14 cellular contexts compared by ENCODE assay signal in the genomic region with DNA sequence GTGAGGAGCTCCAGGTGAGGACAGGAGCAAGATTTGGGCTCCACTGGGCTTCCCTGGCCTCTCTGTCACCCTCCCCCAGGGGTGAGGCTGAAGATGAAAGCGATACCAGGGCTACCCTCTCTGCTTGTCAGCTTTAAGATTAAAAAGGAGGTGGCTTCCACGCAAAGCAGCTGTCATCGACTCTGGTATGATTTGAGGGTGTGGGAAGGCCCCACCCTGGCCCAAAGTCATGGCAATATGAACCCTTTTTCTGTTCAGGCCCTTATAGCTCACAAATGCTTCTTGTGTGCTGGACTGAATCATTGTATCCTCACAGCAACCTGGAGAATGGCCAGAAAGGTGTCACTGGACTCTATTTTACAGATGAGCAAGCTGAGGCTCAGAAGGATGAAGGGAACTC. TPM values are rescaled to one million over a fixed set of nuclear protein-coding genes. Genes with fewer than 3 reads are reported as not detected.
DNase-seq lines count a peak whose midpoint lies in the region; ATAC-seq, FAIRE-seq and TF ChIP-seq lines count a peak whose summit lies in the region.
"Had no signal": no experiment of that assay in that cellular context is flagged by ENCODE, and none has a peak within 500 bp of the region (broad histone marks: within the 10 kb centered on the region; RNA-seq: fewer than 3 reads in every experiment).

No MANE protein-coding gene starts in this region.

- no peak overlapping the region for H3K4me2 ChIP-seq in PC-3 (ENCODE audit: low read length)
- no peak overlapping the region for H3K4me2 ChIP-seq in H1 (ENCODE audit: insufficient read depth in 1 of 2, low read depth in 2 of 2, low read length in 2 of 2)

- TF ChIP-seq EP300 in H1 (IDR thresholded peaks at IDR 0.05; ENCODE audit: borderline replicate concordance in 1 of 2, low read depth in 2 of 2, low read length in 2 of 2) = no peak

- H2BK12ac ChIP-seq in H1 (ENCODE audit: low read depth, low read length) = peak overlapping the region; percentile 56

- peak overlapping the region; percentile 41 for H3K27ac Mint-ChIP-seq in activated naive CD4-positive, alpha-beta T cell treated with anti-CD3 and anti-CD28 coated beads for 36 hours
- peak overlapping the region; percentile 86 for H3K27ac Mint-ChIP-seq in stimulated activated memory B cell treated with anti-CD40 and anti-IgM and Interleukin-4, amounts not matched to agents 10 μg/mL and 1 μg/mL and 100 μg/mL, for 72 hours

- H2BK5ac ChIP-seq in H1 (ENCODE audit: low read depth, low read length) = no peak overlapping the region

- POLR2A ChIA-PET in PC-3 (lab: Charles Lee; ENCODE audit: unreplicated experiment) = no interaction called here
- POLR2A ChIA-PET in H1 (lab: Charles Lee; ENCODE audit: partially characterized antibody) = interaction anchor here (0.8 to 2.5 kb wide), 5 partner anchors 13 to 41 kb away, joined by 3 to 14 read pairs (median 3); a partner anchor contains a TSS

- peaks cover 3% of the 10 kb centered on the region for H3K9me3 Mint-ChIP-seq in activated naive CD4-positive, alpha-beta T cell treated with anti-CD3 and anti-CD28 coated beads for 36 hours
- no peaks in the 10 kb centered on the region for H3K9me3 Mint-ChIP-seq in stimulated activated memory B cell treated with anti-CD40 and anti-IgM and Interleukin-4, amounts not matched to agents 10 μg/mL and 1 μg/mL and 100 μg/mL, for 72 hours

- H3K79me1 ChIP-seq in H1 (ENCODE audit: low read depth, low read length) = no peaks in the 10 kb centered on the region

- no peak overlapping the region for H2BK20ac ChIP-seq in H1 (ENCODE audit: low read length)

- H3K14ac ChIP-seq in H1 (ENCODE audit: insufficient read length) = no peak overlapping the region

- no peaks in the 10 kb centered on the region for H3K9me3 ChIP-seq in PC-3 (ENCODE audit: low read length)
- no peaks in the 10 kb centered on the region for H3K9me3 ChIP-seq in H1 (ENCODE audit: insufficient read depth in 2 of 2, low read depth in 1 of 2, low read length in 1 of 2)
- H3K9me3 ChIP-seq in BE2C = no peaks in the 10 kb centered on the region

- no peaks in the 10 kb centered on the region for H3K9me2 ChIP-seq in PC-3 (replicated peaks; ENCODE audit: low read length)

- no peaks in the 10 kb centered on the region for H3K27me3 ChIP-seq in PC-3 (ENCODE audit: low read length)
- H3K27me3 ChIP-seq in H1 (replicated peaks in 1 of 4; ENCODE audit: control insufficient read depth in 3 of 4, extremely low read depth in 1 of 4, insufficient read depth in 3 of 4, low read length in 3 of 4) = no peaks in the 10 kb centered on the region
- H3K27me3 ChIP-seq in BE2C = no peaks in the 10 kb centered on the region

- H3K56ac ChIP-seq in H1 (replicated peaks; ENCODE audit: insufficient read length, low read depth, low read length) = no peak overlapping the region

- H3K18ac ChIP-seq in H1 (ENCODE audit: extremely low read depth, low read length) = 0 out of 2 replicates have a peak overlapping the region, but pooled peaks have one; percentile 7

- peaks cover 5% of the 10 kb centered on the region for H3K36me3 Mint-ChIP-seq in activated naive CD4-positive, alpha-beta T cell treated with anti-CD3 and anti-CD28 coated beads for 36 hours (ENCODE audit: low read depth)
- H3K36me3 Mint-ChIP-seq in stimulated activated memory B cell treated with anti-CD40 and anti-IgM and Interleukin-4, amounts not matched to agents 10 μg/mL and 1 μg/mL and 100 μg/mL, for 72 hours = no peaks in the 10 kb centered on the region

- H2AK5ac ChIP-seq in H1 (ENCODE audit: low read depth, low read length) = peak overlapping the region; percentile 77; the same call in 1 of the 2 replicates

- no peaks in the 10 kb centered on the region for H3K27me3 Mint-ChIP-seq in activated naive CD4-positive, alpha-beta T cell treated with anti-CD3 and anti-CD28 coated beads for 36 hours (ENCODE audit: low read depth)
- no peaks in the 10 kb centered on the region for H3K27me3 Mint-ChIP-seq in stimulated activated memory B cell treated with anti-CD40 and anti-IgM and Interleukin-4, amounts not matched to agents 10 μg/mL and 1 μg/mL and 100 μg/mL, for 72 hours

- ATAC-seq in PC-3 (no peak), GM21737 (IDR thresholded peaks at IDR 0.05; ENCODE audit: unreplicated experiment) (no peak)
- peak; percentile 53 for ATAC-seq in stimulated activated memory B cell treated with anti-CD40 and anti-IgM and Interleukin-4, amounts not matched to agents 10 μg/mL and 1 μg/mL and 100 μg/mL, for 72 hours

- no peak overlapping the region for H3K9ac ChIP-seq in PC-3 (ENCODE audit: low read length)
- no peak overlapping the region for H3K9ac ChIP-seq in H1 (replicated peaks in 1 of 4; ENCODE audit: extremely low read depth in 1 of 4, low read depth in 3 of 4, low read length in 3 of 4)
- H3K9ac ChIP-seq: parathyroid adenoma had no signal

- no peak for TF ChIP-seq POLR2A in H1 (IDR thresholded peaks at IDR 0.05; ENCODE audit: control extremely low read depth in 1 of 2, low read depth in 2 of 2, low read length in 2 of 2)

- no peak overlapping the region for H3K4me3 ChIP-seq in PC-3 (ENCODE audit: low read length)
- no peak overlapping the region for H3K4me3 ChIP-seq in H1 (ENCODE audit: extremely low read depth in 1 of 4, insufficient read depth in 2 of 4, low read depth in 3 of 4, low read length in 4 of 4)
- no peak overlapping the region for H3K4me3 ChIP-seq in BE2C (ENCODE audit: low read depth, low read length)
- H3K4me3 ChIP-seq: coronary artery had no signal

- no peak for FAIRE-seq in H1 (lab: Jason Lieb, UNC)
- FAIRE-seq: urothelium cell line had no signal

- no peak for TF ChIP-seq RAD21 in H1 (IDR thresholded peaks at IDR 0.05 in 1 of 2, conservative IDR thresholded peaks at IDR 0.05 in 1 of 2; ENCODE audit: low read depth in 2 of 2, low read length in 2 of 2)

- no peak overlapping the region for H3K4me3 Mint-ChIP-seq in activated naive CD4-positive, alpha-beta T cell treated with anti-CD3 and anti-CD28 coated beads for 36 hours
- no peak overlapping the region for H3K4me3 Mint-ChIP-seq in stimulated activated memory B cell treated with anti-CD40 and anti-IgM and Interleukin-4, amounts not matched to agents 10 μg/mL and 1 μg/mL and 100 μg/mL, for 72 hours

- no peaks in the 10 kb centered on the region for H3F3A ChIP-seq in PC-3 (ENCODE audit: low read length, unreplicated experiment)

- H2BK15ac ChIP-seq in H1 (ENCODE audit: low read length) = peak overlapping the region; percentile 98

- no peak overlapping the region for H4K8ac ChIP-seq in H1 (ENCODE audit: extremely low read depth, insufficient read depth, low read length)

- no peak overlapping the region for H2BK120ac ChIP-seq in H1 (replicated peaks; ENCODE audit: low read depth, low read length)

- H3K79me2 ChIP-seq in PC-3 (ENCODE audit: low read length) (no peaks in the 10 kb centered on the region), H1 (ENCODE audit: control insufficient read depth in 1 of 2, insufficient read depth in 2 of 2, low read length in 2 of 2) (no peaks in the 10 kb centered on the region)
- H3K79me2 ChIP-seq: parathyroid adenoma had no signal

- no peak overlapping the region for H3K4ac ChIP-seq in H1 (replicated peaks; ENCODE audit: insufficient read length, low read depth, low read length)

- CTCF ChIA-PET in activated naive CD4-positive, alpha-beta T cell treated with anti-CD3 and anti-CD28 coated beads for 36 hours (lab: Charles Lee) = interaction anchor here (1.2 to 25.4 kb wide), 4 partner anchors 9 to 57 kb away, joined by 3 to 948 read pairs (median 4); a partner anchor contains a TSS
- CTCF ChIA-PET in PC-3 (lab: Charles Lee) (interaction anchor here (1.0 kb wide), 1 partner anchor 46 kb away, joined by 3 read pairs; no protein-coding TSS in a partner anchor), H1 (lab: Charles Lee; ENCODE audit: partially characterized antibody) (interaction anchor here (0.7 to 42.6 kb wide), 5 partner anchors 8 to 1265 kb away, joined by 3 to 2424 read pairs (median 4); a partner anchor contains a TSS)

- no peak overlapping the region for H3K27ac ChIP-seq in PC-3 (ENCODE audit: low read length)
- H3K27ac ChIP-seq in H1 (ENCODE audit: low read depth, low read length) = no peak overlapping the region
- H3K27ac ChIP-seq: coronary artery, parathyroid adenoma had no signal

- no peak overlapping the region for H2AFZ ChIP-seq in PC-3 (ENCODE audit: low read length)
- no peak overlapping the region for H2AFZ ChIP-seq in H1 (ENCODE audit: low read length)
- H2AFZ ChIP-seq: parathyroid adenoma had no signal

- no TSS peak for BruUV-seq in PC-3 (replicated peaks; lab: Mats Ljungman, UMichigan)

- 96% methylated on average over 3 of the region's 3 CpGs; no CpG with 5 or more reads in 1 of the 2 experiments for WGBS in H1 (ENCODE audit: extremely low coverage in 1 of 2, insufficient coverage in 1 of 2, insufficient read length in 1 of 2, insufficient replicate concordance in 2 of 2, low coverage in 1 of 2, low lambda C conversion rate in 2 of 2, missing lambda C conversion rate in 1 of 2), 2 experiments

- TF ChIP-seq CTCF in PC-3 (conservative IDR thresholded peaks at IDR 0.05; ENCODE audit: low read depth, low read length) (no peak), H1 (IDR thresholded peaks at IDR 0.05; ENCODE audit: control extremely low read depth in 1 of 3, insufficient read depth in 1 of 3, low read depth in 1 of 3, low read length in 3 of 3) (no peak), BE2C (IDR thresholded peaks at IDR 0.05; ENCODE audit: low read depth, low read length) (no peak)

- no peak overlapping the region for H4K91ac ChIP-seq in H1 (replicated peaks; ENCODE audit: insufficient read length, low read length)

- H3K23ac ChIP-seq in H1 (ENCODE audit: insufficient read length) = no peak overlapping the region

- H3K36me3 ChIP-seq in PC-3 (ENCODE audit: low read depth, low read length) (no peaks in the 10 kb centered on the region), H1 (ENCODE audit: control insufficient read depth in 2 of 4, insufficient read depth in 4 of 4, low read length in 3 of 4) (no peaks in the 10 kb centered on the region), BE2C (no peaks in the 10 kb centered on the region)

- intact Hi-C loops in activated naive CD4-positive, alpha-beta T cell treated with anti-CD3 and anti-CD28 coated beads for 36 hours (cut with micrococcal nuclease) = loop anchor here (10.0 kb wide), 1 partner anchor 495 kb away; a partner anchor contains a TSS
- intact Hi-C loops in PC-3 (cut with micrococcal nuclease) = no loop called here

- H3K4me1 Mint-ChIP-seq in activated naive CD4-positive, alpha-beta T cell treated with anti-CD3 and anti-CD28 coated beads for 36 hours (ENCODE audit: low read depth) = peaks cover 72% of the 10 kb centered on the region
- H3K4me1 Mint-ChIP-seq in stimulated activated memory B cell treated with anti-CD40 and anti-IgM and Interleukin-4, amounts not matched to agents 10 μg/mL and 1 μg/mL and 100 μg/mL, for 72 hours = peaks cover 85% of the 10 kb centered on the region

- peak; percentile 69 for DNase-seq in activated naive CD4-positive, alpha-beta T cell treated with anti-CD3 and anti-CD28 coated beads for 36 hours
- DNase-seq in activated naive CD4-positive, alpha-beta T cell treated with Interleukin-2 at 50 U/mL for 16 hours = no peak
- DNase-seq in PC-3 (peak; percentile 43), H1 (ENCODE audit: low read depth in 1 of 2, low spot score in 2 of 2) (no peak), BE2C (no peak), NCI-H2196 treated with DMSO at 0.1 percent for 48 hours (lab: John Stamatoyannopoulos, UW; ENCODE audit: unreplicated experiment) (no peak)
- DNase-seq: activated CD4-positive, alpha-beta T cell treated with anti-CD3 and anti-CD28 coated beads, Interleukin-2, amount 50 U/mL, for 48 hours; DMS153; GOT3 had no signal

- peaks cover 16% of the 10 kb centered on the region for H3K4me1 ChIP-seq in PC-3 (ENCODE audit: insufficient read depth, low read length)
- H3K4me1 ChIP-seq in H1 (replicated peaks in 1 of 4; ENCODE audit: control insufficient read depth in 3 of 4, insufficient read depth in 4 of 4, low read length in 3 of 4) = peaks cover 0 to 18% (median 12%) of the 10 kb centered on the region in 4 experiments; a peak in 5 of 7 replicates
- H3K4me1 ChIP-seq in BE2C = peaks cover 7% of the 10 kb centered on the region
- H3K4me1 ChIP-seq: parathyroid adenoma had no signal

- H4K20me1 ChIP-seq in PC-3 (ENCODE audit: low read length) (no peaks in the 10 kb centered on the region), H1 (replicated peaks in 1 of 2; ENCODE audit: control insufficient read depth in 1 of 2, insufficient read depth in 2 of 2, low read length in 2 of 2) (no peaks in the 10 kb centered on the region)

- no peaks in the 10 kb centered on the region for H3K23me2 ChIP-seq in H1 (ENCODE audit: low read depth, low read length)

- H4K5ac ChIP-seq in H1 (ENCODE audit: insufficient read length, low read depth, low read length) = no peak overlapping the region

RNA-seq across cellular contexts. Expression of a gene that starts 41.6 kb away (rescaled TPM):
- 10 to 100 TPM; 11.2 to 12.2 TPM for total RNA-seq in activated naive CD4-positive, alpha-beta T cell treated with anti-CD3 and anti-CD28 coated beads for 36 hours
- total RNA-seq in PC-3 (2014; rRNA removed) = 3.8 and 4.8 TPM in 2 replicates
- 12.7 and 12.9 TPM in 2 replicates for total RNA-seq in H1 (2021; fragmentation: NEBNext Ultra II Directional; extraction: Animal tissue kit (Norgen Biotek cat#: 25700))
- polyA plus RNA-seq in H1 (2011; rRNA removed) = 9.4 and 14.5 TPM in 2 replicates
- 8.0 TPM for polyA plus RNA-seq in H1 (2011; cell fraction: cytosol; rRNA removed)
- 13.3 TPM for polyA plus RNA-seq in H1 (2011; cell fraction: nucleus; rRNA removed)
- 13.2 to 13.7 TPM (median 13.5 TPM) in 4 replicates for polyA plus RNA-seq in H1 (2012, experiment 1 of 2)
- polyA plus RNA-seq in H1 (2012, experiment 2 of 2) = 12.2 TPM
- 5.4 TPM for polyA plus RNA-seq in H1 (2013, experiment 1 of 2)
- polyA plus RNA-seq in H1 (2013, experiment 2 of 2) = 5.1 TPM
- 12.4 and 13.8 TPM in 2 replicates for polyA minus RNA-seq in H1 (2011; rRNA and poly(A)+ RNA removed)
- polyA minus RNA-seq in H1 (2011; cell fraction: cytosol; rRNA and poly(A)+ RNA removed) = 15.0 TPM
- polyA minus RNA-seq in H1 (2011; cell fraction: nucleus; rRNA and poly(A)+ RNA removed) = 13.2 TPM
- 0.66 TPM for polyA plus RNA-seq in BE2C (2012; ENCODE audit: insufficient read depth, insufficient read length, low read depth)

RNA-seq across cellular contexts. Expression of a gene that starts 52.2 kb away (rescaled TPM):
- total RNA-seq in activated naive CD4-positive, alpha-beta T cell treated with anti-CD3 and anti-CD28 coated beads for 36 hours = 10 to 100 TPM; 42.5 to 44.8 TPM
- 8.7 and 11.3 TPM in 2 replicates for total RNA-seq in PC-3 (2014; rRNA removed)
- 6.7 and 7.2 TPM in 2 replicates for total RNA-seq in H1 (2021; fragmentation: NEBNext Ultra II Directional; extraction: Animal tissue kit (Norgen Biotek cat#: 25700))
- polyA plus RNA-seq in H1 (2011; rRNA removed) = 6.8 and 9.7 TPM in 2 replicates
- 6.6 TPM for polyA plus RNA-seq in H1 (2011; cell fraction: cytosol; rRNA removed)
- polyA plus RNA-seq in H1 (2011; cell fraction: nucleus; rRNA removed) = 9.2 TPM
- 5.5 to 7.3 TPM (median 6.5 TPM) in 4 replicates for polyA plus RNA-seq in H1 (2012, experiment 1 of 2)
- polyA plus RNA-seq in H1 (2012, experiment 2 of 2) = 5.1 TPM
- 4.1 TPM for polyA plus RNA-seq in H1 (2013, experiment 1 of 2)
- polyA plus RNA-seq in H1 (2013, experiment 2 of 2) = 3.9 TPM
- 7.0 and 7.5 TPM in 2 replicates for polyA minus RNA-seq in H1 (2011; rRNA and poly(A)+ RNA removed)
- polyA minus RNA-seq in H1 (2011; cell fraction: cytosol; rRNA and poly(A)+ RNA removed) = 8.9 TPM
- 6.3 TPM for polyA minus RNA-seq in H1 (2011; cell fraction: nucleus; rRNA and poly(A)+ RNA removed)
- polyA plus RNA-seq in BE2C (2012; ENCODE audit: insufficient read depth, insufficient read length, low read depth) = 48.8 TPM

Comparison
In these comparisons a context has a peak if more than half of its experiments do, and no peak if none do; other contexts are left out.
1. DNase-seq: peak in activated naive CD4-positive, alpha-beta T cell treated with anti-CD3 and anti-CD28 coated beads for 36 hours (single experiment) and PC-3 (single experiment); none in activated naive CD4-positive, alpha-beta T cell treated with Interleukin-2 at 50 U/mL for 16 hours (single experiment), H1 (0 of 2), BE2C (single experiment) and NCI-H2196 treated with DMSO at 0.1 percent for 48 hours (single experiment).